ENCODE assay signal across 1 cellular context in the genomic region with DNA sequence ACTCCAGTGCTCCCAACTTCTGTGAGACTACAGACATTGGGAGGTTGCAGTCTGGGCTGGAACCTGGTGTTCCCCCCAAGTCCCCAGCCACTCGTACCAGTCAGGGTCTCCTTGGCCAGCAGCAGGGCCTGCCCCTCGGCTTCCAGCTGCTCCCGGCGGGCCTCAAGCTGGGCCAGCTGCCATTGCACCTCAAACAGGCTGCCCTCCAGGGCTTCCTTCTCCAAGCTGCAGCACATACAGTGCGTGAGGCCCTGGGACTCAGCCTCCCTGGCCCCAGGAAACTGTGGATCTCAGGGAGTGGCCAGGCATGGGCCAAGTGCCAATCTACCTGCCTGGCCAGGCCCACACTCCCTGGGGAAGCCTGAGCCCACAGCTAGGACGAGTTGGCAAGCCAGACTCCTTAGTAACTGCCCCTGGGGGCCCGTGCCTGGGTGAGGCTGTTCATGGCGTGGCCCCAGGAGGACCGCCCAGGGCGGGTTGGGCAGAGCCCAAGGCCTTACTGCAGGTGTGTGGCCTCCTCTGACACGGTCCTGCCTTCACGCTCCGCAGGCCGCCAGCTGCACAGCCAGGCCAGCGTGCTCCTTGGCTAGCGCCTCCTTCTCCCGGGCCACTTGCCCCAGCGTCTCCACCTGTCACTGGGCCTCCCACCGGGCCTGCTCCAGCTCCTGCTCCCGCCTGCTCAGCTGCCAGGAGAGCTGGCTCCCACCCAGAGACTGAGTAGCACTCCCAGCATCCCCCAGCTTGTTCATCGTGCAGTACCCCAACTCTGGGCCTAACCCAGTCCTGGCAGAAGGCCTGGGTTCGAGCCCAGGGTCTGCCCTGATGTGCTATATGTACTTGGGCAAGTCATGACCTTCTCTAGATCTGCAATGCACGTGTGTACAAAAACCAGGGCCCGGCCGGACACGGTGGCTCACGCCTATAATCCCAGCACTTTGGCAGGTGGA.
TF ChIP-seq lines count a peak whose summit lies in the region.
"Not testable (repeated sequence)": the region's sequence is repeated elsewhere in the genome, so short reads cannot be mapped to it uniquely, and the experiment has no call there.

No MANE protein-coding gene starts in this region.

TF ChIP-seq in HepG2, 621 proteins besides CTCF, POLR2A, EP300 and RAD21 (continued from another document):
- TF ChIP-seq ZBTB40 (IDR thresholded peaks at IDR 0.05); MAZ (IDR thresholded peaks at IDR 0.05; ENCODE audit: borderline replicate concordance, low read depth, low read length): not testable (repeated sequence)
- TF ChIP-seq ZBTB40 (CRISPR knock-in tag; IDR thresholded peaks at IDR 0.05) (0 out of 2 replicates have a peak, but pooled peaks have one; percentile 21), TBX2 (CRISPR knock-in tag; IDR thresholded peaks at IDR 0.05; ENCODE audit: borderline replicate concordance) (peak; percentile 61; the same call in 1 of the 2 replicates), ZNF883 (CRISPR knock-in tag; IDR thresholded peaks at IDR 0.05; ENCODE audit: not compliant biosample characterization) (peak; percentile 42), MAZ (CRISPR knock-in tag; IDR thresholded peaks at IDR 0.05; ENCODE audit: low read depth) (0 out of 2 replicates have a peak, but pooled peaks have one; percentile 43), NFAT5 (CRISPR knock-in tag; IDR thresholded peaks at IDR 0.05) (0 out of 2 replicates have a peak, but pooled peaks have one; percentile 54), SP2 (CRISPR knock-in tag; IDR thresholded peaks at IDR 0.05) (peak; percentile 33; the same call in 1 of the 2 replicates), ZNF280B (CRISPR knock-in tag; IDR thresholded peaks at IDR 0.05; ENCODE audit: borderline replicate concordance) (0 out of 2 replicates have a peak, but pooled peaks have one; percentile 12), THAP7 (CRISPR knock-in tag; IDR thresholded peaks at IDR 0.05) (0 out of 2 replicates have a peak, but pooled peaks have one; percentile 18), KDM5B (CRISPR knock-in tag; IDR thresholded peaks at IDR 0.05; ENCODE audit: borderline replicate concordance) (peak; percentile 63; the same call in 1 of the 2 replicates), AGO1 (IDR thresholded peaks at IDR 0.05; ENCODE audit: low read depth, low read length, poor library complexity, severe bottlenecking) (peak; percentile 79), ZNF274 (CRISPR knock-in tag; IDR thresholded peaks at IDR 0.05) (0 out of 2 replicates have a peak, but pooled peaks have one; percentile 51), RFXAP (CRISPR knock-in tag; IDR thresholded peaks at IDR 0.05; ENCODE audit: borderline replicate concordance) (0 out of 2 replicates have a peak, but pooled peaks have one; percentile 23), ZNF737 (CRISPR knock-in tag; IDR thresholded peaks at IDR 0.05; ENCODE audit: borderline replicate concordance) (0 out of 2 replicates have a peak, but pooled peaks have one; percentile 63), HOXA3 (CRISPR knock-in tag; IDR thresholded peaks at IDR 0.05) (0 out of 2 replicates have a peak, but pooled peaks have one; percentile 33), ZNF747 (CRISPR knock-in tag; IDR thresholded peaks at IDR 0.05; ENCODE audit: borderline replicate concordance) (0 out of 2 replicates have a peak, but pooled peaks have one; percentile 44), HNRNPLL (IDR thresholded peaks at IDR 0.05; ENCODE audit: low read depth, low read length, poor library complexity, severe bottlenecking) (peak; percentile 31), ARNT2 (CRISPR knock-in tag; IDR thresholded peaks at IDR 0.05; ENCODE audit: low read depth) (peak; percentile 45; the same call in 1 of the 2 replicates), PHF8 (CRISPR knock-in tag; IDR thresholded peaks at IDR 0.05) (0 out of 2 replicates have a peak, but pooled peaks have one; percentile 14), AGO2 (optimal IDR thresholded peaks at IDR 0.05; ENCODE audit: low read depth, low read length) (peak; percentile 82), THAP8 (CRISPR knock-in tag; IDR thresholded peaks at IDR 0.05; ENCODE audit: borderline replicate concordance) (peak; percentile 50; the same call in 1 of the 2 replicates)
- TF ChIP-seq, protein P1, sequence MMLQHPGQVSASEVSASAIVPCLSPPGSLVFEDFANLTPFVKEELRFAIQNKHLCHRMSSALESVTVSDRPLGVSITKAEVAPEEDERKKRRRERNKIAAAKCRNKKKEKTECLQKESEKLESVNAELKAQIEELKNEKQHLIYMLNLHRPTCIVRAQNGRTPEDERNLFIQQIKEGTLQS (CRISPR knock-in tag; IDR thresholded peaks at IDR 0.05) = peak; percentile 33; the same call in 1 of the 2 replicates
- TF ChIP-seq, protein P2, sequence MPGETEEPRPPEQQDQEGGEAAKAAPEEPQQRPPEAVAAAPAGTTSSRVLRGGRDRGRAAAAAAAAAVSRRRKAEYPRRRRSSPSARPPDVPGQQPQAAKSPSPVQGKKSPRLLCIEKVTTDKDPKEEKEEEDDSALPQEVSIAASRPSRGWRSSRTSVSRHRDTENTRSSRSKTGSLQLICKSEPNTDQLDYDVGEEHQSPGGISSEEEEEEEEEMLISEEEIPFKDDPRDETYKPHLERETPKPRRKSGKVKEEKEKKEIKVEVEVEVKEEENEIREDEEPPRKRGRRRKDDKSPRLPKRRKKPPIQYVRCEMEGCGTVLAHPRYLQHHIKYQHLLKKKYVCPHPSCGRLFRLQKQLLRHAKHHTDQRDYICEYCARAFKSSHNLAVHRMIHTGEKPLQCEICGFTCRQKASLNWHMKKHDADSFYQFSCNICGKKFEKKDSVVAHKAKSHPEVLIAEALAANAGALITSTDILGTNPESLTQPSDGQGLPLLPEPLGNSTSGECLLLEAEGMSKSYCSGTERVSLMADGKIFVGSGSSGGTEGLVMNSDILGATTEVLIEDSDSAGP (CRISPR knock-in tag; IDR thresholded peaks at IDR 0.05; ENCODE audit: borderline replicate concordance) = peak; percentile 8; the same call in 1 of the 2 replicates
